Comparison of ENCODE assay signal across 9 cellular contexts in the genomic region with DNA sequence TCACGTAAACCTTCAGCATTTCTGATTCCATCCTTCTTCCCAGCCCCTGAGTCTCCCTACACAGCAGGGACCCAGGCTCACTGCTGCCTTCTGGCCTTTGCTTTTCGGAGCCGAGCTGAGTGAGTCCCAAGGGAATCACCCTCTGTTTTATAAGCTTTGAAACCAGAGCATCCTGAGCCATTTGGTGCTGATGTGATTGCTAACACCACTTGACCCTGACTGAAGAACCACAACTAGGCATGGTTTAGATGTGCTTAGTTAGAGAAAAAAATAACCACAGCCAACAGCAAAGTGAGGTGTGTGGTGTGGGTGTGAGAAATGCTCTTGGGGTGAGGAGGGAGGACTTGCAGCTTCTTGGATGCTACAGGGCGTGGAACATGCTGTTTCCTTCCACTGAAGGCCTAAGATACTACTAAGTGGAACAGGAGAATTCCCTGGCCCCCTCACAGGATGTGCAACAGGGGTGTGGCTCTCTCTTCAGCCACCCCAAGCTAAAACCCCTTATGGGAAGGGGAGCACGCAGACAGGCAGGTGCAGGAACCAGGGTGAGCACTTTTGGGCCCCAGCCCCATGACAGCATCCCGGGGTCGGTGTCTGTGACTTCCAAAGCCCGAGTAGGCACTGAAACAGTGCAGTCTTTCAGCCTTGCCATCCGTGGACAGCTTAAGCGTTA. TPM values are rescaled to one million over a fixed set of nuclear protein-coding genes. Genes with fewer than 3 reads are reported as not detected.
DNase-seq lines count a peak whose midpoint lies in the region; ATAC-seq lines count a peak whose summit lies in the region.
"Had no signal": no experiment of that assay in that cellular context is flagged by ENCODE, and none has a peak within 500 bp of the region (broad histone marks: within the 10 kb centered on the region; RNA-seq: fewer than 3 reads in every experiment).

A gene (minus strand): TSS at position 221 of the 673 bp plus-strand sequence. CDS start 53,767 bp downstream, outside the sequence.

- no peaks in the 10 kb centered on the region for H3K36me3 ChIP-seq in BLaER1 treated with 17β-estradiol and CSF1 and Interleukin-3, amounts not matched to agents 10 nM and 100 nM

- H3K27ac ChIP-seq in BLaER1 treated with 17β-estradiol and CSF1 and Interleukin-3, amounts not matched to agents 10 nM and 100 nM: no peak within 1 kb of the TSS

- H3K9me3 ChIP-seq in BLaER1 treated with 17β-estradiol and CSF1 and Interleukin-3, amounts not matched to agents 10 nM and 100 nM (replicated peaks in 1 of 11): peaks cover 6 to 16% (median 14%) of the 10 kb centered on the region in 11 experiments; a peak in 20 of 22 replicates

- H3K4me2 ChIP-seq in BLaER1 treated with 17β-estradiol and CSF1 and Interleukin-3, amounts not matched to agents 10 nM and 100 nM: peak within 1 kb of the TSS; percentile 4 to 79 (median 69); a peak in 20 of 22 replicates

- peak within 1 kb of the TSS in 2 of 11 experiments; percentile 1 to 26; a peak in 1 of 22 replicates for H3K9ac ChIP-seq in BLaER1 treated with 17β-estradiol and CSF1 and Interleukin-3, amounts not matched to agents 10 nM and 100 nM

- H4K20me1 ChIP-seq in BLaER1 treated with 17β-estradiol and CSF1 and Interleukin-3, amounts not matched to agents 10 nM and 100 nM: 0 out of 22 replicates have a peak, but pooled peaks cover 0 to 4% (median 0%) of the 10 kb centered on the region in 11 experiments

- H3K4me3 ChIP-seq in BLaER1 treated with 17β-estradiol and CSF1 and Interleukin-3, amounts not matched to agents 10 nM and 100 nM: no peak within 1 kb of the TSS; a peak in 1 of 20 replicates

- peaks cover 18 to 56% (median 46%) of the 10 kb centered on the region in 10 experiments for H3K4me1 ChIP-seq in BLaER1 treated with 17β-estradiol and CSF1 and Interleukin-3, amounts not matched to agents 10 nM and 100 nM

- no peaks in the 10 kb centered on the region for H3K27me3 ChIP-seq in BLaER1 treated with 17β-estradiol and CSF1 and Interleukin-3, amounts not matched to agents 10 nM and 100 nM

- ATAC-seq in HG03175 (IDR thresholded peaks at IDR 0.05; ENCODE audit: unreplicated experiment): peak; percentile 56

- peak; percentile 56 for DNase-seq in activated effector memory CD4-positive, alpha-beta T cell treated with Interleukin-2 at 50 U/mL for 16 hours
- DNase-seq in mucosa of gallbladder (ENCODE audit: low spot score) (no peak), NCI-H2029 treated with DMSO at 0.1 percent for 48 hours (lab: John Stamatoyannopoulos, UW) (no peak), AML-193 (lab: John Stamatoyannopoulos, UW) (no peak), H4 (ENCODE audit: low spot score) (no peak), NCI-H2196 (lab: John Stamatoyannopoulos, UW; ENCODE audit: unreplicated experiment) (no peak)
- DNase-seq: HFFc6 had no signal

RNA-seq across cellular contexts. Expression of the gene that starts here (rescaled TPM):
- total RNA-seq in mucosa of gallbladder: 104 TPM
- total RNA-seq in H4 (2014; rRNA removed; shearing (Covaris generic)): 2.4 and 3.1 TPM in 2 replicates

Comparison
In these comparisons a context has a peak if more than half of its experiments do, and no peak if none do; other contexts are left out.
1. RNA of the gene that starts here (total RNA-seq): 104 TPM in mucosa of gallbladder (single experiment); 2.4 to 3.1 TPM in H4; every median in the first group is over 10 times any median in the second.